In the genomic region with DNA sequence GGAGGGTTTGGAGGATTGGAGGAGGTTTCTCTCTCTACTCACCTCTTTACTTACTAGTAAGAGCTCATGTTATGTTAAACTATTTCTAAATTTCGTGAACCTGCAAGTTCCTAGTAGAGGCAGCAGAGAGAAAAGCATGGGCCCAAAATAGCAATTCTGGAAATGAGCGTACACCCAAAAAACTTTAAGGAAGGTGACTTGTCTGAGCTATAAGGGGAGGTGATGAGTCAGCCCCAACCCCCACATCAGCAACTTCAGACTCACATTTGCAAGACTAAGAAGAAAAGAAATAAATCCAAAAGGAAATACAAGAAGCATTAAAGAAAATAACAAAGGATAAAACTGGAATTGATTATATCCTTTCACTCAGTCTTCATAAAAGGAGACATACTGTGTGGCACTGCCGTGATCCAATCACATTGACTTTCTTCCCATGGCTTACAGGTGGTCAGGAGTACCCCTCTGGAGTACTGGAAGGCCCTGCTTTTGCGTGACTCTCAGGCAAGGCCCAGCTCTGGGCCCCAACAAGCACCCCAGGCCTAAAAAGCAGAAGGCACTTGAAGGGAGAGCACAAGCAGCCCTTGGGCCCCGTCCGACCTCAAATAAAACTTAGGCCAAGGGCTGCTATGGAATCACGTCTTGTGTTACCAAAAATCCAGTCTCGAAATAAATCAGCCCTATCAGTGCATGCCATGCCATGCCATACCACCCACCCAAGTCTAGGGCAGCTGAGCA, we compare ENCODE assay signal across 1 cellular context.
TF ChIP-seq lines count a peak whose summit lies in the region.

No MANE protein-coding gene starts in this region.

TF ChIP-seq in HCT116, 20 proteins besides CTCF, POLR2A, EP300 and RAD21 (continued from another document):
- TF ChIP-seq, protein P1, sequence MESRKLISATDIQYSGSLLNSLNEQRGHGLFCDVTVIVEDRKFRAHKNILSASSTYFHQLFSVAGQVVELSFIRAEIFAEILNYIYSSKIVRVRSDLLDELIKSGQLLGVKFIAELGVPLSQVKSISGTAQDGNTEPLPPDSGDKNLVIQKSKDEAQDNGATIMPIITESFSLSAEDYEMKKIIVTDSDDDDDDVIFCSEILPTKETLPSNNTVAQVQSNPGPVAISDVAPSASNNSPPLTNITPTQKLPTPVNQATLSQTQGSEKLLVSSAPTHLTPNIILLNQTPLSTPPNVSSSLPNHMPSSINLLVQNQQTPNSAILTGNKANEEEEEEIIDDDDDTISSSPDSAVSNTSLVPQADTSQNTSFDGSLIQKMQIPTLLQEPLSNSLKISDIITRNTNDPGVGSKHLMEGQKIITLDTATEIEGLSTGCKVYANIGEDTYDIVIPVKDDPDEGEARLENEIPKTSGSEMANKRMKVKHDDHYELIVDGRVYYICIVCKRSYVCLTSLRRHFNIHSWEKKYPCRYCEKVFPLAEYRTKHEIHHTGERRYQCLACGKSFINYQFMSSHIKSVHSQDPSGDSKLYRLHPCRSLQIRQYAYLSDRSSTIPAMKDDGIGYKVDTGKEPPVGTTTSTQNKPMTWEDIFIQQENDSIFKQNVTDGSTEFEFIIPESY (IDR thresholded peaks at IDR 0.05; ENCODE audit: extremely low read depth, insufficient replicate concordance, low read length) = no peak
- TF ChIP-seq ZFX (IDR thresholded peaks at IDR 0.05) (no peak), TCF7L2 (IDR thresholded peaks at IDR 0.05; ENCODE audit: borderline replicate concordance, extremely low read depth, insufficient read depth, insufficient read length) (no peak), FOSL1 (IDR thresholded peaks at IDR 0.05; ENCODE audit: low read depth) (no peak), ELF1 (IDR thresholded peaks at IDR 0.05; ENCODE audit: borderline replicate concordance, low read depth) (no peak), CBX3 (IDR thresholded peaks at IDR 0.05; ENCODE audit: low read depth) (no peak), POLR2AphosphoS5 (IDR thresholded peaks at IDR 0.05; ENCODE audit: low read depth, low read length) (no peak), EZH2phosphoT487 (IDR thresholded peaks at IDR 0.05; ENCODE audit: borderline replicate concordance) (no peak), EGR1 (IDR thresholded peaks at IDR 0.05; ENCODE audit: low read depth) (no peak), EZH2 (IDR thresholded peaks at IDR 0.05) (no peak), SP1 (IDR thresholded peaks at IDR 0.05; ENCODE audit: low read depth) (no peak)
- TF ChIP-seq, protein P2, sequence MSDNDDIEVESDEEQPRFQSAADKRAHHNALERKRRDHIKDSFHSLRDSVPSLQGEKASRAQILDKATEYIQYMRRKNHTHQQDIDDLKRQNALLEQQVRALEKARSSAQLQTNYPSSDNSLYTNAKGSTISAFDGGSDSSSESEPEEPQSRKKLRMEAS (IDR thresholded peaks at IDR 0.05) = no peak
